ENCODE assay signal across 33 cellular contexts in genomic region chr17:31544186-31544585, GRCh38.
DNase-seq lines count a peak whose midpoint lies in the region; ATAC-seq and TF ChIP-seq lines count a peak whose summit lies in the region.
"Had no signal": no experiment of that assay in that cellular context is flagged by ENCODE, and none has a peak within 500 bp of the region (broad histone marks: within the 10 kb centered on the region; RNA-seq: fewer than 3 reads in every experiment).

No MANE protein-coding gene starts in this region.

- no peaks in the 10 kb centered on the region for H3K36me3 ChIP-seq in endodermal cell (ENCODE audit: control insufficient read depth, insufficient read depth, low read length)
- H3K36me3 ChIP-seq: BE2C, gastrocnemius medialis, lower lobe of right lung, MG63, sigmoid colon, tibial artery had no signal

- H3K27me3 ChIP-seq in endodermal cell (ENCODE audit: control insufficient read depth, insufficient read depth, low read length, poor library complexity, severe bottlenecking) = no peaks in the 10 kb centered on the region
- H3K27me3 ChIP-seq: BE2C, gastrocnemius medialis, hepatocyte, MG63, sigmoid colon, tibial artery had no signal

- H3K9me3 Mint-ChIP-seq in dendritic cell treated with granulocyte-macrophage colony-stimulating factor and Interleukin-4, amounts not matched to agents 40 ng/mL and 50 ng/mL, for 4 days = no peaks in the 10 kb centered on the region
- peaks cover 17% of the 10 kb centered on the region for H3K9me3 Mint-ChIP-seq in endodermal cell
- no peaks in the 10 kb centered on the region for H3K9me3 Mint-ChIP-seq in activated T-helper 17 cell treated with anti-CD3 and anti-CD28 coated beads, Interleukin-2, amount 50 U/mL, for 72 hours
- H3K9me3 Mint-ChIP-seq: activated B cell treated with CpG ODN at 0.5 μM for 24 hours; activated CD4-positive, alpha-beta T cell treated with anti-CD3 and anti-CD28 coated beads, Interleukin-2, amount 10 ng/mL, durations not matched to agents 7 days and 5 days; activated naive CD8-positive, alpha-beta T cell treated with anti-CD3 and anti-CD28 coated beads, Interleukin-2, amount 10 ng/mL, durations not matched to agents 7 days and 5 days; activated T-cell treated with anti-CD3 and anti-CD28 coated beads, Interleukin-2, amount 50 U/mL, for 24 hours; CD8-positive, alpha-beta memory T cell; HFFc6; natural killer cell had no signal

- peaks cover 3% of the 10 kb centered on the region for H3K36me3 Mint-ChIP-seq in dendritic cell treated with granulocyte-macrophage colony-stimulating factor and Interleukin-4, amounts not matched to agents 40 ng/mL and 50 ng/mL, for 4 days (ENCODE audit: low read depth)
- H3K36me3 Mint-ChIP-seq in endodermal cell (ENCODE audit: low read depth) = no peaks in the 10 kb centered on the region
- no peaks in the 10 kb centered on the region for H3K36me3 Mint-ChIP-seq in T-helper 17 cell (ENCODE audit: low read depth)
- no peaks in the 10 kb centered on the region for H3K36me3 Mint-ChIP-seq in activated T-helper 17 cell treated with anti-CD3 and anti-CD28 coated beads, Interleukin-2, amount 50 U/mL, for 72 hours (ENCODE audit: low read depth)
- H3K36me3 Mint-ChIP-seq: natural killer cell had no signal

- peak overlapping the region; percentile 35 for H3K27ac Mint-ChIP-seq in dendritic cell treated with granulocyte-macrophage colony-stimulating factor and Interleukin-4, amounts not matched to agents 40 ng/mL and 50 ng/mL, for 4 days
- H3K27ac Mint-ChIP-seq in endodermal cell (no peak overlapping the region), T-helper 17 cell (no peak overlapping the region)
- no peak overlapping the region for H3K27ac Mint-ChIP-seq in activated T-helper 17 cell treated with anti-CD3 and anti-CD28 coated beads, Interleukin-2, amount 50 U/mL, for 72 hours
- H3K27ac Mint-ChIP-seq: activated B cell treated with CpG ODN at 0.5 μM for 24 hours; activated CD4-positive, alpha-beta T cell treated with anti-CD3 and anti-CD28 coated beads, Interleukin-2, amount 10 ng/mL, durations not matched to agents 7 days and 5 days; activated naive CD8-positive, alpha-beta T cell treated with anti-CD3 and anti-CD28 coated beads, Interleukin-2, amount 10 ng/mL, durations not matched to agents 7 days and 5 days; activated T-cell treated with anti-CD3 and anti-CD28 coated beads, Interleukin-2, amount 50 U/mL, for 24 hours; CD8-positive, alpha-beta memory T cell; HFFc6; natural killer cell had no signal

- DNase-seq in COLO668 (lab: John Stamatoyannopoulos, UW; ENCODE audit: unreplicated experiment) (peak; percentile 3), KG1 (lab: John Stamatoyannopoulos, UW) (peak; percentile 19), NOMO-1 treated with DMSO at 0.1 percent for 48 hours (lab: John Stamatoyannopoulos, UW; ENCODE audit: unreplicated experiment) (peak; percentile 90), endodermal cell (no peak), T-helper 17 cell (no peak)
- DNase-seq: activated B cell treated with CpG ODN at 0.5 μM for 24 hours; activated CD4-positive, alpha-beta T cell treated with anti-CD3 and anti-CD28 coated beads, Interleukin-2, amount 10 ng/mL, durations not matched to agents 7 days and 5 days; activated gamma-delta T cell treated with Interleukin-2 at 50 U/mL for 16 hours; activated naive CD8-positive, alpha-beta T cell treated with anti-CD3 and anti-CD28 coated beads, Interleukin-2, amount 10 ng/mL, durations not matched to agents 7 days and 5 days; activated T-cell treated with anti-CD3 and anti-CD28 coated beads, Interleukin-2, amount 50 U/mL, for 24 hours; aorta; BE2C; CD8-positive, alpha-beta memory T cell; DMS53; gastrocnemius medialis; GOT3; HFFc6; lower lobe of right lung; MG63; natural killer cell; NCI-H1436; NCI-H2107; NCI-H510A; NK-92 treated with Interleukin-12 subunit alpha and Interleukin-12 subunit beta, amount 100 ng/mL, for 24 hours; occipital lobe; sigmoid colon; stimulated activated CD4-positive, alpha-beta T cell treated with anti-CD3 and anti-CD28 coated beads, Interleukin-4, amount 100 ng/mL, for 1 hour; T1000; tibial artery had no signal

- intact Hi-C loops in dendritic cell treated with granulocyte-macrophage colony-stimulating factor and Interleukin-4, amounts not matched to agents 40 ng/mL and 50 ng/mL, for 4 days (cut with micrococcal nuclease) = no loop called here

- peaks cover 4% of the 10 kb centered on the region for H3K27me3 Mint-ChIP-seq in dendritic cell treated with granulocyte-macrophage colony-stimulating factor and Interleukin-4, amounts not matched to agents 40 ng/mL and 50 ng/mL, for 4 days
- H3K27me3 Mint-ChIP-seq in endodermal cell (ENCODE audit: insufficient read depth) (no peaks in the 10 kb centered on the region), T-helper 17 cell (no peaks in the 10 kb centered on the region)
- H3K27me3 Mint-ChIP-seq in activated T-helper 17 cell treated with anti-CD3 and anti-CD28 coated beads, Interleukin-2, amount 50 U/mL, for 72 hours = no peaks in the 10 kb centered on the region
- H3K27me3 Mint-ChIP-seq: activated B cell treated with CpG ODN at 0.5 μM for 24 hours; activated CD4-positive, alpha-beta T cell treated with anti-CD3 and anti-CD28 coated beads, Interleukin-2, amount 10 ng/mL, durations not matched to agents 7 days and 5 days; activated T-cell treated with anti-CD3 and anti-CD28 coated beads, Interleukin-2, amount 50 U/mL, for 24 hours; CD8-positive, alpha-beta memory T cell had no signal

- WGBS in endodermal cell (ENCODE audit: insufficient coverage in 1 of 2, insufficient read length in 1 of 2), 2 experiments = 84 to 92% methylated on average over 3 of the region's 3 CpGs

- H3K9ac ChIP-seq in endodermal cell (ENCODE audit: extremely low read depth, low read length, poor library complexity, severe bottlenecking) = no peak overlapping the region

- ATAC-seq in T-helper 17 cell = no peak
- no peak for ATAC-seq in HG02973 (IDR thresholded peaks at IDR 0.05; ENCODE audit: unreplicated experiment)
- no peak for ATAC-seq in activated T-helper 17 cell treated with anti-CD3 and anti-CD28 coated beads, Interleukin-2, amount 50 U/mL, for 72 hours (replicated peaks)
- ATAC-seq: gastrocnemius medialis, lower lobe of right lung, natural killer cell had no signal

- no peak overlapping the region for H3K27ac ChIP-seq in endodermal cell (ENCODE audit: low read depth, low read length)
- H3K27ac ChIP-seq: gastrocnemius medialis, hepatocyte, lower lobe of right lung, sigmoid colon, tibial artery had no signal

- no peaks in the 10 kb centered on the region for H3K4me1 ChIP-seq in endodermal cell (ENCODE audit: control insufficient read depth, insufficient read depth, low read length)
- H3K4me1 ChIP-seq: BE2C had no signal

- no peak for TF ChIP-seq CTCF in endodermal cell (conservative IDR thresholded peaks at IDR 0.05)

- H3K4me3 ChIP-seq in endodermal cell (ENCODE audit: low read length) = no peak overlapping the region
- H3K4me3 ChIP-seq: gastrocnemius medialis, hepatocyte, lower lobe of right lung, MG63, sigmoid colon, tibial artery had no signal

- no peak overlapping the region for H3K4me3 Mint-ChIP-seq in dendritic cell treated with granulocyte-macrophage colony-stimulating factor and Interleukin-4, amounts not matched to agents 40 ng/mL and 50 ng/mL, for 4 days
- no peak overlapping the region for H3K4me3 Mint-ChIP-seq in endodermal cell
- H3K4me3 Mint-ChIP-seq in T-helper 17 cell = no peak overlapping the region
- H3K4me3 Mint-ChIP-seq in activated T-helper 17 cell treated with anti-CD3 and anti-CD28 coated beads, Interleukin-2, amount 50 U/mL, for 72 hours = no peak overlapping the region
- H3K4me3 Mint-ChIP-seq: activated B cell treated with CpG ODN at 0.5 μM for 24 hours; activated CD4-positive, alpha-beta T cell treated with anti-CD3 and anti-CD28 coated beads, Interleukin-2, amount 10 ng/mL, durations not matched to agents 7 days and 5 days; activated naive CD8-positive, alpha-beta T cell treated with anti-CD3 and anti-CD28 coated beads, Interleukin-2, amount 10 ng/mL, durations not matched to agents 7 days and 5 days; activated T-cell treated with anti-CD3 and anti-CD28 coated beads, Interleukin-2, amount 50 U/mL, for 24 hours; CD8-positive, alpha-beta memory T cell; HFFc6; natural killer cell had no signal

- no peaks in the 10 kb centered on the region for H3K9me3 ChIP-seq in endodermal cell (ENCODE audit: control insufficient read depth, low read length)
- no peaks in the 10 kb centered on the region for H3K9me3 ChIP-seq in T-helper 17 cell (ENCODE audit: control insufficient read depth, low read length, poor library complexity, severe bottlenecking)
- H3K9me3 ChIP-seq: BE2C, gastrocnemius medialis, lower lobe of right lung, MG63, sigmoid colon, tibial artery had no signal

- H3K4me1 Mint-ChIP-seq in dendritic cell treated with granulocyte-macrophage colony-stimulating factor and Interleukin-4, amounts not matched to agents 40 ng/mL and 50 ng/mL, for 4 days (ENCODE audit: low read depth) = peaks cover 13% of the 10 kb centered on the region
- H3K4me1 Mint-ChIP-seq in endodermal cell (peaks cover 3% of the 10 kb centered on the region), T-helper 17 cell (peaks cover 3% of the 10 kb centered on the region)
- peaks cover 5% of the 10 kb centered on the region for H3K4me1 Mint-ChIP-seq in activated T-helper 17 cell treated with anti-CD3 and anti-CD28 coated beads, Interleukin-2, amount 50 U/mL, for 72 hours

Comparison
In these comparisons a context has a peak if more than half of its experiments do, and no peak if none do; other contexts are left out.
1. DNase-seq: peak in COLO668 (single experiment), KG1 (single experiment) and NOMO-1 treated with DMSO at 0.1 percent for 48 hours (single experiment); none in endodermal cell (single experiment) and T-helper 17 cell (0 of 3).